Comparison of ENCODE assay signal across 23 cellular contexts in genomic region chr21:40706806-40707205, GRCh38.
"Had no signal": no experiment of that assay in that cellular context is flagged by ENCODE, and none has a peak within 500 bp of the region (broad histone marks: within the 10 kb centered on the region; RNA-seq: fewer than 3 reads in every experiment).

No MANE protein-coding gene starts in this region.

- H3K27ac ChIP-seq: adrenal gland, cardiac muscle cell, hepatocyte, left ventricle myocardium inferior, prostate gland, tibial artery, WERI-Rb-1 had no signal

- H3K9me3 ChIP-seq: adrenal gland, left ventricle myocardium inferior, prostate gland, tibial artery had no signal

- H3K36me3 Mint-ChIP-seq: activated naive CD4-positive, alpha-beta T cell treated with anti-CD3 and anti-CD28 coated beads, Interleukin-2, amount 50 U/mL, for 72 hours; immature natural killer cell; mesothelial cell of epicardium; naive thymus-derived CD8-positive, alpha-beta T cell; T-cell had no signal

- H3K4me3 ChIP-seq: adrenal gland, cardiac muscle cell, hepatocyte, left ventricle myocardium inferior, prostate gland, tibial artery had no signal

- H3K4me1 ChIP-seq: adrenal gland, left ventricle myocardium inferior, prostate gland, tibial artery had no signal

- H3K27ac Mint-ChIP-seq: activated CD8-positive, alpha-beta T cell treated with anti-CD3 and anti-CD28 coated beads, Interleukin-2, amount 10 ng/mL, durations not matched to agents 7 days and 5 days; activated naive CD4-positive, alpha-beta T cell treated with anti-CD3 and anti-CD28 coated beads, Interleukin-2, amount 50 U/mL, for 72 hours; immature natural killer cell; naive thymus-derived CD8-positive, alpha-beta T cell; stimulated activated naive CD8-positive, alpha-beta T cell treated with anti-CD3 and anti-CD28 coated beads, Interleukin-15, Interleukin-2, amounts not matched to agents 100 ng/mL and 50 ng/mL, for 24 hours; T-cell; T-helper 2 cell treated with Interferon-gamma antibody and Interleukin-4, amounts not matched to agents 5 μg/mL and 100 μg/mL, for 36 hours had no signal

- H3K4me3 Mint-ChIP-seq: activated CD8-positive, alpha-beta T cell treated with anti-CD3 and anti-CD28 coated beads, Interleukin-2, amount 10 ng/mL, durations not matched to agents 7 days and 5 days; immature natural killer cell; mesothelial cell of epicardium; naive thymus-derived CD8-positive, alpha-beta T cell; stimulated activated naive CD8-positive, alpha-beta T cell treated with anti-CD3 and anti-CD28 coated beads, Interleukin-15, Interleukin-2, amounts not matched to agents 100 ng/mL and 50 ng/mL, for 24 hours; T-cell; T-helper 2 cell treated with Interferon-gamma antibody and Interleukin-4, amounts not matched to agents 5 μg/mL and 100 μg/mL, for 36 hours had no signal

- H3K4me1 Mint-ChIP-seq: immature natural killer cell; naive thymus-derived CD8-positive, alpha-beta T cell; T-cell had no signal

- H3K9me3 Mint-ChIP-seq: activated naive CD4-positive, alpha-beta T cell treated with anti-CD3 and anti-CD28 coated beads, Interleukin-2, amount 50 U/mL, for 72 hours; mesothelial cell of epicardium; stimulated activated naive CD8-positive, alpha-beta T cell treated with anti-CD3 and anti-CD28 coated beads, Interleukin-15, Interleukin-2, amounts not matched to agents 100 ng/mL and 50 ng/mL, for 24 hours; T-cell; T-helper 2 cell treated with Interferon-gamma antibody and Interleukin-4, amounts not matched to agents 5 μg/mL and 100 μg/mL, for 36 hours had no signal

- H3K27me3 ChIP-seq: adrenal gland, cardiac muscle cell, hepatocyte, tibial artery had no signal

- ATAC-seq: activated CD8-positive, alpha-beta T cell treated with anti-CD3 and anti-CD28 coated beads, Interleukin-2, amount 10 ng/mL, durations not matched to agents 7 days and 5 days; naive thymus-derived CD8-positive, alpha-beta T cell; T-cell had no signal

- H3K36me3 ChIP-seq: adrenal gland, cardiac muscle cell, left ventricle myocardium inferior, prostate gland, tibial artery, WERI-Rb-1 had no signal

- H3K27me3 Mint-ChIP-seq: stimulated activated naive CD8-positive, alpha-beta T cell treated with anti-CD3 and anti-CD28 coated beads, Interleukin-15, Interleukin-2, amounts not matched to agents 100 ng/mL and 50 ng/mL, for 24 hours; T-cell had no signal

- DNase-seq: activated CD4-positive, alpha-beta T cell treated with anti-CD3 and anti-CD28 coated beads, Interleukin-2, amount 50 U/mL, for 1 hour; activated CD4-positive, CD25-positive, alpha-beta regulatory T cell treated with anti-CD3 and anti-CD28 coated beads, Interleukin-2, amount 50 U/mL, for 72 hours; activated CD8-positive, alpha-beta T cell treated with anti-CD3 and anti-CD28 coated beads, Interleukin-2, amount 10 ng/mL, durations not matched to agents 7 days and 5 days; activated gamma-delta T cell treated with Interleukin-2 at 50 U/mL for 16 hours; adrenal gland; effector CD4-positive, alpha-beta T cell; glutamatergic neuron; immature natural killer cell; kidney glomerular epithelial cell; left ventricle myocardium inferior; naive thymus-derived CD8-positive, alpha-beta T cell; stimulated activated CD4-positive, alpha-beta T cell treated with anti-CD3 and anti-CD28 coated beads, Interleukin-1b, Interleukin-23, amount 100 ng/mL, for 48 hours; substantia nigra; T-cell; tibial artery; WERI-Rb-1 had no signal
